10 cellular contexts compared by ENCODE assay signal in genomic region chr3:12046406-12046805, GRCh38. TPM values are rescaled to one million over a fixed set of nuclear protein-coding genes. Genes with fewer than 3 reads are reported as not detected.
DNase-seq lines count a peak whose midpoint lies in the region; ATAC-seq and TF ChIP-seq lines count a peak whose summit lies in the region.
"Had no signal": no experiment of that assay in that cellular context is flagged by ENCODE, and none has a peak within 500 bp of the region (broad histone marks: within the 10 kb centered on the region; RNA-seq: fewer than 3 reads in every experiment).

No MANE protein-coding gene starts in this region.

- no TSS peak for BruUV-seq in Panc1 (replicated peaks; lab: Mats Ljungman, UMichigan)

- no peak for TF ChIP-seq CTCF in HEK293 (tag by site-specific recombination; IDR thresholded peaks at IDR 0.05)
- peak; percentile 57; the same call in 1 of the 2 replicates for TF ChIP-seq CTCF in Panc1 (IDR thresholded peaks at IDR 0.05)

- CTCF ChIA-PET in HEK293 (lab: Yijun Ruan, JAX) (interaction anchor here (0.7 to 2.1 kb wide), 9 partner anchors 11 to 514 kb away, joined by 3 to 8 read pairs (median 4); no protein-coding TSS in a partner anchor), Panc1 (lab: Charles Lee) (interaction anchor here (0.7 to 0.8 kb wide), 2 partner anchors 73 to 86 kb away, joined by 3 to 7 read pairs; no protein-coding TSS in a partner anchor)

- ATAC-seq in Panc1: no peak
- no peak for ATAC-seq in natural killer cell treated with Interleukin-12 subunit alpha and Interleukin-12 subunit beta and Interleukin-15 and Interleukin-18, amount 100 ng/mL, for 72 hours

- no peak overlapping the region for H3K27ac Mint-ChIP-seq in natural killer cell treated with Interleukin-12 subunit alpha and Interleukin-12 subunit beta and Interleukin-15 and Interleukin-18, amount 100 ng/mL, for 72 hours
- H3K27ac Mint-ChIP-seq: activated naive CD8-positive, alpha-beta T cell had no signal

- intact Hi-C loops in Panc1 (cut with micrococcal nuclease; ENCODE audit: unreplicated experiment): loop anchor here (5.0 kb wide), 1 partner anchor 104 kb away; no protein-coding TSS in a partner anchor

- H3K4me3 Mint-ChIP-seq in natural killer cell treated with Interleukin-12 subunit alpha and Interleukin-12 subunit beta and Interleukin-15 and Interleukin-18, amount 100 ng/mL, for 72 hours: no peak overlapping the region
- H3K4me3 Mint-ChIP-seq: activated naive CD8-positive, alpha-beta T cell had no signal

- POLR2A ChIA-PET in HEK293 (lab: Yijun Ruan, JAX): no interaction called here
- POLR2A ChIA-PET in Panc1 (lab: Charles Lee): interaction anchor here (0.5 kb wide), 1 partner anchor 87 kb away, joined by 3 read pairs; no protein-coding TSS in a partner anchor

- H3K4me1 ChIP-seq in HEK293 (ENCODE audit: control insufficient read depth, insufficient read depth, low read length) (no peaks in the 10 kb centered on the region), Panc1 (ENCODE audit: control insufficient read depth, insufficient read depth, low read length) (no peaks in the 10 kb centered on the region)

- peak; percentile 55 for DNase-seq in Ammon's horn (ENCODE audit: low spot score)
- no peak for DNase-seq in Panc1 (ENCODE audit: low read depth, low spot score)
- DNase-seq in globus pallidus (ENCODE audit: low spot score): peak; percentile 24
- DNase-seq in natural killer cell treated with Interleukin-12 subunit alpha and Interleukin-12 subunit beta and Interleukin-15 and Interleukin-18, amount 100 ng/mL, for 72 hours (ENCODE audit: low spot score): no peak
- no peak for DNase-seq in HuH-7.5 (ENCODE audit: low spot score)
- no peak for DNase-seq in hepatic stellate cell (ENCODE audit: low spot score)
- DNase-seq in activated CD4-positive, alpha-beta T cell treated with anti-CD3 and anti-CD28 coated beads, Interleukin-2, amount 50 U/mL, for 1 hour: no peak
- DNase-seq: T-helper 1 cell had no signal

- H3K27ac ChIP-seq in HEK293 (ENCODE audit: extremely low read depth, low read depth, low read length): no peak overlapping the region
- H3K27ac ChIP-seq in Panc1 (ENCODE audit: low read length): no peak overlapping the region

- no peaks in the 10 kb centered on the region for H3K9me3 Mint-ChIP-seq in natural killer cell treated with Interleukin-12 subunit alpha and Interleukin-12 subunit beta and Interleukin-15 and Interleukin-18, amount 100 ng/mL, for 72 hours

- H3K4me3 ChIP-seq in HEK293 (ENCODE audit: low read depth, low read length): no peak overlapping the region
- no peak overlapping the region for H3K4me3 ChIP-seq in Panc1 (ENCODE audit: low read depth in 2 of 2, low read length in 2 of 2)

- no peaks in the 10 kb centered on the region for H3K36me3 ChIP-seq in HEK293 (ENCODE audit: control insufficient read depth in 2 of 2, insufficient read depth in 1 of 2, low read length in 2 of 2)
- no peaks in the 10 kb centered on the region for H3K36me3 ChIP-seq in Panc1 (ENCODE audit: control insufficient read depth, insufficient read depth, low read length)

- H3K9me3 ChIP-seq in HEK293 (ENCODE audit: control insufficient read depth, insufficient read depth, low read depth, low read length) (no peaks in the 10 kb centered on the region), Panc1 (ENCODE audit: control insufficient read depth, insufficient read depth, low read depth, low read length) (no peaks in the 10 kb centered on the region)

- no peaks in the 10 kb centered on the region for H3K36me3 Mint-ChIP-seq in natural killer cell treated with Interleukin-12 subunit alpha and Interleukin-12 subunit beta and Interleukin-15 and Interleukin-18, amount 100 ng/mL, for 72 hours
- H3K36me3 Mint-ChIP-seq: activated naive CD8-positive, alpha-beta T cell had no signal

- H3K27me3 Mint-ChIP-seq in natural killer cell treated with Interleukin-12 subunit alpha and Interleukin-12 subunit beta and Interleukin-15 and Interleukin-18, amount 100 ng/mL, for 72 hours: peaks cover 2 to 24% of the 10 kb centered on the region in 2 donors

- 0 out of 2 replicates have a peak, but pooled peaks cover 2% of the 10 kb centered on the region for H3K27me3 ChIP-seq in Panc1 (ENCODE audit: control insufficient read depth, insufficient read depth, low read length)

- no peaks in the 10 kb centered on the region for H3K4me1 Mint-ChIP-seq in natural killer cell treated with Interleukin-12 subunit alpha and Interleukin-12 subunit beta and Interleukin-15 and Interleukin-18, amount 100 ng/mL, for 72 hours (ENCODE audit: low read depth in 2 of 2)

- in situ Hi-C loops in Panc1 (cut with HindIII; ENCODE audit: low pct_unique_long_range_greater_than_20kb, low sequenced_read_pairs): no loop called here

TF ChIP-seq in HEK293, 187 proteins besides CTCF, POLR2A, EP300 and RAD21:
- TF ChIP-seq WT1 (tag by site-specific recombination; IDR thresholded peaks at IDR 0.05) (no peak), ZNF654 (tag by site-specific recombination; IDR thresholded peaks at IDR 0.05; ENCODE audit: low read depth) (peak; percentile 56), RBAK (tag by site-specific recombination; IDR thresholded peaks at IDR 0.05) (no peak)

RNA-seq across cellular contexts. Expression of gene SYN2, which starts 42.2 kb away (rescaled TPM):
- 3.1 TPM for total RNA-seq in Panc1 (2021; ENCODE audit: unreplicated experiment)
- 1.4 TPM for polyA plus RNA-seq in Panc1 (2012; ENCODE audit: insufficient read length)
- not detected for total RNA-seq in natural killer cell treated with Interleukin-12 subunit alpha and Interleukin-12 subunit beta and Interleukin-15 and Interleukin-18, amount 100 ng/mL, for 72 hours

Comparison
In these comparisons a context has a peak if more than half of its experiments do, and no peak if none do; other contexts are left out.
1. DNase-seq: peak in Ammon's horn (single experiment) and globus pallidus (single experiment); none in Panc1 (single experiment), natural killer cell treated with Interleukin-12 subunit alpha and Interleukin-12 subunit beta and Interleukin-15 and Interleukin-18, amount 100 ng/mL, for 72 hours (single experiment), HuH-7.5 (single experiment), hepatic stellate cell (single experiment) and activated CD4-positive, alpha-beta T cell treated with anti-CD3 and anti-CD28 coated beads, Interleukin-2, amount 50 U/mL, for 1 hour (single experiment).